In genomic region chr9:25322138-25322537, GRCh38 we compare ENCODE assay signal across 24 cellular contexts.
"Had no signal": no experiment of that assay in that cellular context is flagged by ENCODE, and none has a peak within 500 bp of the region (broad histone marks: within the 10 kb centered on the region; RNA-seq: fewer than 3 reads in every experiment).

No MANE protein-coding gene starts in this region.

- H3K4me1 ChIP-seq: heart right ventricle, left lung, lower lobe of right lung, suprapubic skin, tibial artery, upper lobe of right lung had no signal

- H3K27me3 Mint-ChIP-seq: progenitor cell of endocrine pancreas; stimulated activated naive CD8-positive, alpha-beta T cell treated with anti-CD3 and anti-CD28 coated beads, Interleukin-15, Interleukin-2, amounts not matched to agents 100 ng/mL and 50 ng/mL, for 24 hours had no signal

- H2AFZ ChIP-seq: hepatocyte had no signal

- H3K36me3 Mint-ChIP-seq: stimulated activated effector memory CD8-positive, alpha-beta T cell treated with anti-CD3 and anti-CD28 coated beads, Interleukin-12 subunit alpha, Interleukin-12 subunit beta, amount 100 ng/mL, for 72 hours had no signal

- H3K36me3 ChIP-seq: heart right ventricle, left lung, lower lobe of right lung, ovary, suprapubic skin, thoracic aorta, tibial artery, upper lobe of right lung had no signal

- H3K4me1 Mint-ChIP-seq: natural killer cell; nephron progenitor cell; stimulated activated effector memory CD8-positive, alpha-beta T cell treated with anti-CD3 and anti-CD28 coated beads, Interleukin-12 subunit alpha, Interleukin-12 subunit beta, amount 100 ng/mL, for 72 hours had no signal

- H3K27ac ChIP-seq: heart right ventricle, hepatocyte, left lung, lower lobe of right lung, ovary, skin epidermis, suprapubic skin, thoracic aorta, tibial artery, upper lobe of right lung had no signal

- DNase-seq: heart right ventricle; kidney glomerular epithelial cell; left cardiac atrium; left lung; lower lobe of right lung; mammary epithelial cell; mesenchymal stem cell; natural killer cell; nephron progenitor cell; ovary; right cardiac atrium; stimulated activated CD4-positive, alpha-beta T cell treated with anti-CD3 and anti-CD28 coated beads, Interleukin-4, amount 100 ng/mL, for 24 hours; stimulated activated naive CD4-positive, alpha-beta T cell; tibial artery; trophoblast cell; upper lobe of right lung had no signal

- H3K4me3 Mint-ChIP-seq: natural killer cell; nephron progenitor cell; stimulated activated effector memory CD8-positive, alpha-beta T cell treated with anti-CD3 and anti-CD28 coated beads, Interleukin-12 subunit alpha, Interleukin-12 subunit beta, amount 100 ng/mL, for 72 hours; stimulated activated naive CD8-positive, alpha-beta T cell treated with anti-CD3 and anti-CD28 coated beads, Interleukin-15, Interleukin-2, amounts not matched to agents 100 ng/mL and 50 ng/mL, for 24 hours had no signal

- ATAC-seq: heart right ventricle; left cardiac atrium; left lung; lower lobe of right lung; natural killer cell; right cardiac atrium; sciatic nerve; stimulated activated effector memory CD8-positive, alpha-beta T cell treated with anti-CD3 and anti-CD28 coated beads, Interleukin-12 subunit alpha, Interleukin-12 subunit beta, amount 100 ng/mL, for 72 hours; upper lobe of right lung had no signal

- H3K27me3 ChIP-seq: heart right ventricle, hepatocyte, left lung, ovary, suprapubic skin, tibial artery, upper lobe of right lung had no signal

- H3K4me2 ChIP-seq: hepatocyte had no signal

- H3K4me3 ChIP-seq: heart right ventricle, hepatocyte, left lung, lower lobe of right lung, ovary, skin epidermis, suprapubic skin, thoracic aorta, tibial artery, upper lobe of right lung had no signal

- H3K27ac Mint-ChIP-seq: natural killer cell; nephron progenitor cell; progenitor cell of endocrine pancreas; stimulated activated effector memory CD8-positive, alpha-beta T cell treated with anti-CD3 and anti-CD28 coated beads, Interleukin-12 subunit alpha, Interleukin-12 subunit beta, amount 100 ng/mL, for 72 hours; stimulated activated naive CD8-positive, alpha-beta T cell treated with anti-CD3 and anti-CD28 coated beads, Interleukin-15, Interleukin-2, amounts not matched to agents 100 ng/mL and 50 ng/mL, for 24 hours had no signal

- H3K9me3 ChIP-seq: left lung, lower lobe of right lung, ovary, suprapubic skin, thoracic aorta, upper lobe of right lung had no signal

- H3K79me2 ChIP-seq: hepatocyte had no signal
